25 cellular contexts compared by ENCODE assay signal in the genomic region with DNA sequence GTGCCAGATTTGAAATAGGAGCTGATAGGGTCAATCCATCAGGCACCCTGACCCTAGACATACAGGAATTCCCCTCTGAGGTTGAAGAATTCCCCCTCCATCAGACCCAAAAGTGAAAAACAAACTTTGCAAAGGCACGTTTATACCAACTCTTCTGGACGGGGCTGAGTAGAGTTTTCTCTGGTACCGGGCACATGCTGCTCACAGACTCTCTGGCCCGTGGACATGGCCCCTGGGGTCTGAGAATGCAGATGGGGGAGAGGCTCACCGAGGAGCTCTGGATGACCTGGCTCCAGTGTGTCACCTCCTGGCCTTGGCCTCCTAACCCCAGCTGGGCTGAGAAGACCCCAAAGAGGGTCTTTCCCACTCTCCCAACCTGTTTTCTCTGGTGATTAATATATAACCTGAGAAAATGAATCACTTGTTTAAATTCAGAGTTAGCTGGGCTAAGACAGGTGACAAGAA. TPM values are rescaled to one million over a fixed set of nuclear protein-coding genes. Genes with fewer than 3 reads are reported as not detected.
DNase-seq lines count a peak whose midpoint lies in the region; ATAC-seq and TF ChIP-seq lines count a peak whose summit lies in the region.
"Had no signal": no experiment of that assay in that cellular context is flagged by ENCODE, and none has a peak within 500 bp of the region (broad histone marks: within the 10 kb centered on the region; RNA-seq: fewer than 3 reads in every experiment).

No MANE protein-coding gene starts in this region.

- H3K4me3 ChIP-seq in GM23338, result no peak overlapping the region
- H3K4me3 ChIP-seq: tibial nerve had no signal

- no peak overlapping the region for H3K4me2 ChIP-seq in GM23338

- no peaks in the 10 kb centered on the region for H3K27me3 Mint-ChIP-seq in activated T-cell treated with anti-CD3 and anti-CD28 coated beads, Interleukin-2, amount 50 U/mL, for 24 hours
- H3K27me3 Mint-ChIP-seq in GM23338 (ENCODE audit: insufficient read depth, low read depth, poor library complexity), result no peaks in the 10 kb centered on the region
- H3K27me3 Mint-ChIP-seq in activated T-cell treated with anti-CD3 and anti-CD28 coated beads, Interleukin-2, amount 50 U/mL, for 72 hours (ENCODE audit: low read depth), result no peaks in the 10 kb centered on the region
- peaks cover 7% of the 10 kb centered on the region for H3K27me3 Mint-ChIP-seq in stimulated activated memory B cell treated with anti-CD40 and anti-IgM and Interleukin-4, amounts not matched to agents 10 μg/mL and 1 μg/mL and 100 μg/mL, for 72 hours
- H3K27me3 Mint-ChIP-seq: T-cell had no signal

- peak overlapping the region; percentile 47 for H3K27ac Mint-ChIP-seq in activated T-cell treated with anti-CD3 and anti-CD28 coated beads, Interleukin-2, amount 50 U/mL, for 24 hours
- no peak overlapping the region for H3K27ac Mint-ChIP-seq in GM23338
- H3K27ac Mint-ChIP-seq in activated T-cell treated with anti-CD3 and anti-CD28 coated beads, Interleukin-2, amount 50 U/mL, for 72 hours, result no peak overlapping the region
- no peak overlapping the region for H3K27ac Mint-ChIP-seq in stimulated activated memory B cell treated with anti-CD40 and anti-IgM and Interleukin-4, amounts not matched to agents 10 μg/mL and 1 μg/mL and 100 μg/mL, for 72 hours
- H3K27ac Mint-ChIP-seq: T-cell had no signal

- no peak for ATAC-seq in GM23338
- peak; percentile 80 to 83 for ATAC-seq in activated T-cell treated with anti-CD3 and anti-CD28 coated beads, Interleukin-2, amount 50 U/mL, for 72 hours (replicated peaks in 1 of 2)
- ATAC-seq in stimulated activated memory B cell treated with anti-CD40 and anti-IgM and Interleukin-4, amounts not matched to agents 10 μg/mL and 1 μg/mL and 100 μg/mL, for 72 hours, result peak; percentile 44
- ATAC-seq: left ventricle myocardium superior, right cardiac atrium, T-cell had no signal

- no peak overlapping the region for H3K4me3 Mint-ChIP-seq in activated T-cell treated with anti-CD3 and anti-CD28 coated beads, Interleukin-2, amount 50 U/mL, for 24 hours
- H3K4me3 Mint-ChIP-seq in GM23338, result no peak overlapping the region
- peak overlapping the region; percentile 27 to 53 for H3K4me3 Mint-ChIP-seq in activated T-cell treated with anti-CD3 and anti-CD28 coated beads, Interleukin-2, amount 50 U/mL, for 72 hours
- no peak overlapping the region for H3K4me3 Mint-ChIP-seq in stimulated activated memory B cell treated with anti-CD40 and anti-IgM and Interleukin-4, amounts not matched to agents 10 μg/mL and 1 μg/mL and 100 μg/mL, for 72 hours
- H3K4me3 Mint-ChIP-seq: immature natural killer cell, T-cell had no signal

- H3K9me3 Mint-ChIP-seq in activated T-cell treated with anti-CD3 and anti-CD28 coated beads, Interleukin-2, amount 50 U/mL, for 24 hours, result no peaks in the 10 kb centered on the region
- peaks cover 3% of the 10 kb centered on the region; the same call in 1 of the 3 replicates for H3K9me3 Mint-ChIP-seq in GM23338
- peaks cover 0 to 1% of the 10 kb centered on the region in 2 donors for H3K9me3 Mint-ChIP-seq in activated T-cell treated with anti-CD3 and anti-CD28 coated beads, Interleukin-2, amount 50 U/mL, for 72 hours
- H3K9me3 Mint-ChIP-seq in stimulated activated memory B cell treated with anti-CD40 and anti-IgM and Interleukin-4, amounts not matched to agents 10 μg/mL and 1 μg/mL and 100 μg/mL, for 72 hours, result peaks cover 7% of the 10 kb centered on the region
- H3K9me3 Mint-ChIP-seq: immature natural killer cell had no signal

- H3F3A ChIP-seq in GM23338 (replicated peaks; ENCODE audit: low read depth), result no peaks in the 10 kb centered on the region

- H3K27me3 ChIP-seq in GM23338 (ENCODE audit: insufficient read depth), result no peaks in the 10 kb centered on the region
- H3K27me3 ChIP-seq: tibial nerve had no signal

- no peak for DNase-seq in activated T-cell treated with anti-CD3 and anti-CD28 coated beads, Interleukin-2, amount 50 U/mL, for 24 hours
- no peak for DNase-seq in activated T-cell treated with anti-CD3 and anti-CD28 coated beads, Interleukin-2, amount 50 U/mL, for 1 hour
- DNase-seq in GM23338 (ENCODE audit: low spot score) (no peak), hippocampal formation (lab: John Stamatoyannopoulos, UW) (no peak), NCI-H1105 treated with DMSO at 0.1 percent for 48 hours (lab: John Stamatoyannopoulos, UW) (no peak), mucosa of gallbladder (ENCODE audit: low spot score) (no peak)
- peak; percentile 17 to 47 for DNase-seq in activated T-cell treated with anti-CD3 and anti-CD28 coated beads, Interleukin-2, amount 50 U/mL, for 72 hours
- DNase-seq: anterior cingulate cortex; C1 segment of cervical spinal cord; cerebellar nuclear complex; DMS 273 treated with DMSO at 0.1 percent for 48 hours; effector memory CD4-positive, alpha-beta T cell; immature natural killer cell; Karpas-422; left ventricle myocardium superior; nucleus accumbens; OCI-M1; SHP77; stimulated activated CD4-positive, alpha-beta T cell treated with anti-CD3 and anti-CD28 coated beads, Interleukin-15, amount 100 ng/mL, for 24 hours; stimulated activated naive CD4-positive, alpha-beta T cell; T-cell had no signal

- TF ChIP-seq CTCF in GM23338 (conservative IDR thresholded peaks at IDR 0.05; ENCODE audit: low read depth in 2 of 2), result no peak

- H4K20me1 ChIP-seq in GM23338 (replicated peaks; ENCODE audit: insufficient read depth), result no peaks in the 10 kb centered on the region

- peaks cover 16% of the 10 kb centered on the region for H3K4me1 Mint-ChIP-seq in activated T-cell treated with anti-CD3 and anti-CD28 coated beads, Interleukin-2, amount 50 U/mL, for 24 hours (ENCODE audit: low read depth)
- no peaks in the 10 kb centered on the region for H3K4me1 Mint-ChIP-seq in GM23338
- H3K4me1 Mint-ChIP-seq in activated T-cell treated with anti-CD3 and anti-CD28 coated beads, Interleukin-2, amount 50 U/mL, for 72 hours (ENCODE audit: low read depth), result peaks cover 49% of the 10 kb centered on the region
- H3K4me1 Mint-ChIP-seq in stimulated activated memory B cell treated with anti-CD40 and anti-IgM and Interleukin-4, amounts not matched to agents 10 μg/mL and 1 μg/mL and 100 μg/mL, for 72 hours, result no peaks in the 10 kb centered on the region
- H3K4me1 Mint-ChIP-seq: immature natural killer cell had no signal

- peak overlapping the region; percentile 28; the same call in 1 of the 2 replicates for H2AFZ ChIP-seq in GM23338

- H3K4me1 ChIP-seq in GM23338 (ENCODE audit: insufficient read depth), result no peaks in the 10 kb centered on the region
- H3K4me1 ChIP-seq: tibial nerve had no signal

- H3K36me3 Mint-ChIP-seq in activated T-cell treated with anti-CD3 and anti-CD28 coated beads, Interleukin-2, amount 50 U/mL, for 24 hours (ENCODE audit: low read depth), result no peaks in the 10 kb centered on the region
- no peaks in the 10 kb centered on the region for H3K36me3 Mint-ChIP-seq in GM23338 (ENCODE audit: low read depth)
- H3K36me3 Mint-ChIP-seq in activated T-cell treated with anti-CD3 and anti-CD28 coated beads, Interleukin-2, amount 50 U/mL, for 72 hours (ENCODE audit: insufficient read depth in 2 of 2), result peaks cover 0 to 3% of the 10 kb centered on the region in 2 donors
- H3K36me3 Mint-ChIP-seq in stimulated activated memory B cell treated with anti-CD40 and anti-IgM and Interleukin-4, amounts not matched to agents 10 μg/mL and 1 μg/mL and 100 μg/mL, for 72 hours, result no peaks in the 10 kb centered on the region
- H3K36me3 Mint-ChIP-seq: T-cell had no signal

- no peak overlapping the region for H3K27ac ChIP-seq in GM23338 (ENCODE audit: low read depth)
- H3K27ac ChIP-seq: tibial nerve had no signal

- H3K36me3 ChIP-seq in GM23338 (ENCODE audit: insufficient read depth), result no peaks in the 10 kb centered on the region
- H3K36me3 ChIP-seq: tibial nerve had no signal

- no peaks in the 10 kb centered on the region; the same call in 1 of the 2 replicates for H3K9me2 ChIP-seq in GM23338 (ENCODE audit: insufficient read depth)

- H3K79me2 ChIP-seq in GM23338 (replicated peaks; ENCODE audit: insufficient read depth), result no peaks in the 10 kb centered on the region

TF ChIP-seq in GM23338, 12 proteins besides CTCF, POLR2A, EP300 and RAD21:
- no peak for TF ChIP-seq NANOG (IDR thresholded peaks at IDR 0.05; ENCODE audit: borderline replicate concordance)
- TF ChIP-seq STAT1 (IDR thresholded peaks at IDR 0.05; ENCODE audit: unreplicated experiment), result no peak
- no peak for TF ChIP-seq ZNF331 (CRISPR knock-in tag; IDR thresholded peaks at IDR 0.05; ENCODE audit: low read depth)
- no peak for TF ChIP-seq EZH2phosphoT487 (IDR thresholded peaks at IDR 0.05; ENCODE audit: unreplicated experiment)
- TF ChIP-seq, protein P1, sequence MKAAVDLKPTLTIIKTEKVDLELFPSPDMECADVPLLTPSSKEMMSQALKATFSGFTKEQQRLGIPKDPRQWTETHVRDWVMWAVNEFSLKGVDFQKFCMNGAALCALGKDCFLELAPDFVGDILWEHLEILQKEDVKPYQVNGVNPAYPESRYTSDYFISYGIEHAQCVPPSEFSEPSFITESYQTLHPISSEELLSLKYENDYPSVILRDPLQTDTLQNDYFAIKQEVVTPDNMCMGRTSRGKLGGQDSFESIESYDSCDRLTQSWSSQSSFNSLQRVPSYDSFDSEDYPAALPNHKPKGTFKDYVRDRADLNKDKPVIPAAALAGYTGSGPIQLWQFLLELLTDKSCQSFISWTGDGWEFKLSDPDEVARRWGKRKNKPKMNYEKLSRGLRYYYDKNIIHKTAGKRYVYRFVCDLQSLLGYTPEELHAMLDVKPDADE (IDR thresholded peaks at IDR 0.05), result no peak
- TF ChIP-seq EZH2 (IDR thresholded peaks at IDR 0.05; ENCODE audit: low read depth, unreplicated experiment), result no peak
TF ChIP-seq in GM23338: peak in this region for 0.

RNA-seq across cellular contexts. Expression of a gene that starts 11.2 kb away (rescaled TPM):
- total RNA-seq in GM23338 (2014; rRNA removed; shearing (Covaris generic)), result not detected in 2 replicates
- polyA plus RNA-seq in GM23338 (2016; fragmentation: Nextera tagmentation; extraction: Ambion mirVana), result not detected in 2 replicates
- 1 to 10 TPM in 1 of 2 donors, under 1 TPM in 1; 0.93 to 2.2 TPM for total RNA-seq in activated T-cell treated with anti-CD3 and anti-CD28 coated beads, Interleukin-2, amount 50 U/mL, for 72 hours
- 0.58 TPM for total RNA-seq in mucosa of gallbladder
- total RNA-seq: A673 had no signal

Comparison
In these comparisons a context has a peak if more than half of its experiments do, and no peak if none do; other contexts are left out.
1. DNase-seq: peak in activated T-cell treated with anti-CD3 and anti-CD28 coated beads, Interleukin-2, amount 50 U/mL, for 72 hours (2 of 2); none in activated T-cell treated with anti-CD3 and anti-CD28 coated beads, Interleukin-2, amount 50 U/mL, for 24 hours (single experiment), activated T-cell treated with anti-CD3 and anti-CD28 coated beads, Interleukin-2, amount 50 U/mL, for 1 hour (single experiment), GM23338 (single experiment), hippocampal formation (0 of 2), NCI-H1105 treated with DMSO at 0.1 percent for 48 hours (single experiment) and mucosa of gallbladder (single experiment).
2. H3K4me3 Mint-ChIP-seq: peak in activated T-cell treated with anti-CD3 and anti-CD28 coated beads, Interleukin-2, amount 50 U/mL, for 72 hours (2 of 2); none in activated T-cell treated with anti-CD3 and anti-CD28 coated beads, Interleukin-2, amount 50 U/mL, for 24 hours (single experiment), GM23338 (single experiment) and stimulated activated memory B cell treated with anti-CD40 and anti-IgM and Interleukin-4, amounts not matched to agents 10 μg/mL and 1 μg/mL and 100 μg/mL, for 72 hours (single experiment).